Comparison of ENCODE assay signal across 1 cellular context in the genomic region with DNA sequence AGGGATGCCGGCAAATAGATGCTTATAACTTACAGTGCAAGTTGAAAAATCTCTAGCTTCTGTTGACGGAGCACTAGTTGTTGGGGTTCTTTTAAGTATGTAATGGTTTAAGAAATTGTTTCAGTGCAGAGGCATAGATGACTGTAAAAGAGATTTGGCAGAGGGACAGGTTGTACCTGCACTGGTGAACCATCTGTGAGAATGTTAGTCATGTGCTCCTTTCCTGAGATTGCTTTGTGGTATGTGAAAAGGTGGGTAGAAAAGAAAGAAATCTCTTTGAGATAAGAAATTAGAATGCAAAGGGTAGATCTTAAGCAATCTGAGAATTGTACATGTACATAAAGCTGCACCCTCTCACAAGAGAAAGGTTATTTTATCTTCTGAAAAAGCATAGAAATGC.
TF ChIP-seq lines count a peak whose summit lies in the region.

No MANE protein-coding gene starts in this region.

TF ChIP-seq in HepG2, 621 proteins besides CTCF, POLR2A, EP300 and RAD21:
- TF ChIP-seq TARDBP (CRISPR knock-in tag; IDR thresholded peaks at IDR 0.05) (no peak), KDM3A (CRISPR knock-in tag; IDR thresholded peaks at IDR 0.05; ENCODE audit: low read depth) (no peak), SMYD3 (CRISPR knock-in tag; IDR thresholded peaks at IDR 0.05) (no peak), ZNF589 (CRISPR knock-in tag; conservative IDR thresholded peaks at IDR 0.05) (no peak), POGZ (CRISPR knock-in tag; IDR thresholded peaks at IDR 0.05) (no peak), MED8 (CRISPR knock-in tag; IDR thresholded peaks at IDR 0.05; ENCODE audit: insufficient replicate concordance) (no peak), ZNF737 (CRISPR knock-in tag; IDR thresholded peaks at IDR 0.05; ENCODE audit: borderline replicate concordance) (no peak), SNAI1 (CRISPR knock-in tag; IDR thresholded peaks at IDR 0.05; ENCODE audit: borderline replicate concordance) (no peak), RFXAP (CRISPR knock-in tag; IDR thresholded peaks at IDR 0.05; ENCODE audit: borderline replicate concordance) (no peak), FOXM1 (CRISPR knock-in tag; IDR thresholded peaks at IDR 0.05) (no peak), ZNF343 (CRISPR knock-in tag; IDR thresholded peaks at IDR 0.05) (no peak), ZFX (CRISPR knock-in tag; IDR thresholded peaks at IDR 0.05; ENCODE audit: low read depth) (no peak), RAD51 (IDR thresholded peaks at IDR 0.05; ENCODE audit: borderline replicate concordance) (no peak), TSC22D2 (CRISPR knock-in tag; IDR thresholded peaks at IDR 0.05; ENCODE audit: borderline replicate concordance) (no peak)
- TF ChIP-seq, protein P1, sequence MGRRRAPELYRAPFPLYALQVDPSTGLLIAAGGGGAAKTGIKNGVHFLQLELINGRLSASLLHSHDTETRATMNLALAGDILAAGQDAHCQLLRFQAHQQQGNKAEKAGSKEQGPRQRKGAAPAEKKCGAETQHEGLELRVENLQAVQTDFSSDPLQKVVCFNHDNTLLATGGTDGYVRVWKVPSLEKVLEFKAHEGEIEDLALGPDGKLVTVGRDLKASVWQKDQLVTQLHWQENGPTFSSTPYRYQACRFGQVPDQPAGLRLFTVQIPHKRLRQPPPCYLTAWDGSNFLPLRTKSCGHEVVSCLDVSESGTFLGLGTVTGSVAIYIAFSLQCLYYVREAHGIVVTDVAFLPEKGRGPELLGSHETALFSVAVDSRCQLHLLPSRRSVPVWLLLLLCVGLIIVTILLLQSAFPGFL (CRISPR knock-in tag; IDR thresholded peaks at IDR 0.05): no peak
- TF ChIP-seq, protein P2, sequence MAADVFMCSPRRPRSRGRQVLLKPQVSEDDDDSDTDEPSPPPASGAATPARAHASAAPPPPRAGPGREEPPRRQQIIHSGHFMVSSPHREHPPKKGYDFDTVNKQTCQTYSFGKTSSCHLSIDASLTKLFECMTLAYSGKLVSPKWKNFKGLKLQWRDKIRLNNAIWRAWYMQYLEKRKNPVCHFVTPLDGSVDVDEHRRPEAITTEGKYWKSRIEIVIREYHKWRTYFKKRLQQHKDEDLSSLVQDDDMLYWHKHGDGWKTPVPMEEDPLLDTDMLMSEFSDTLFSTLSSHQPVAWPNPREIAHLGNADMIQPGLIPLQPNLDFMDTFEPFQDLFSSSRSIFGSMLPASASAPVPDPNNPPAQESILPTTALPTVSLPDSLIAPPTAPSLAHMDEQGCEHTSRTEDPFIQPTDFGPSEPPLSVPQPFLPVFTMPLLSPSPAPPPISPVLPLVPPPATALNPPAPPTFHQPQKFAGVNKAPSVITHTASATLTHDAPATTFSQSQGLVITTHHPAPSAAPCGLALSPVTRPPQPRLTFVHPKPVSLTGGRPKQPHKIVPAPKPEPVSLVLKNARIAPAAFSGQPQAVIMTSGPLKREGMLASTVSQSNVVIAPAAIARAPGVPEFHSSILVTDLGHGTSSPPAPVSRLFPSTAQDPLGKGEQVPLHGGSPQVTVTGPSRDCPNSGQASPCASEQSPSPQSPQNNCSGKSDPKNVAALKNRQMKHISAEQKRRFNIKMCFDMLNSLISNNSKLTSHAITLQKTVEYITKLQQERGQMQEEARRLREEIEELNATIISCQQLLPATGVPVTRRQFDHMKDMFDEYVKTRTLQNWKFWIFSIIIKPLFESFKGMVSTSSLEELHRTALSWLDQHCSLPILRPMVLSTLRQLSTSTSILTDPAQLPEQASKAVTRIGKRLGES (CRISPR knock-in tag; IDR thresholded peaks at IDR 0.05; ENCODE audit: borderline replicate concordance): no peak
- TF ChIP-seq, protein P3, sequence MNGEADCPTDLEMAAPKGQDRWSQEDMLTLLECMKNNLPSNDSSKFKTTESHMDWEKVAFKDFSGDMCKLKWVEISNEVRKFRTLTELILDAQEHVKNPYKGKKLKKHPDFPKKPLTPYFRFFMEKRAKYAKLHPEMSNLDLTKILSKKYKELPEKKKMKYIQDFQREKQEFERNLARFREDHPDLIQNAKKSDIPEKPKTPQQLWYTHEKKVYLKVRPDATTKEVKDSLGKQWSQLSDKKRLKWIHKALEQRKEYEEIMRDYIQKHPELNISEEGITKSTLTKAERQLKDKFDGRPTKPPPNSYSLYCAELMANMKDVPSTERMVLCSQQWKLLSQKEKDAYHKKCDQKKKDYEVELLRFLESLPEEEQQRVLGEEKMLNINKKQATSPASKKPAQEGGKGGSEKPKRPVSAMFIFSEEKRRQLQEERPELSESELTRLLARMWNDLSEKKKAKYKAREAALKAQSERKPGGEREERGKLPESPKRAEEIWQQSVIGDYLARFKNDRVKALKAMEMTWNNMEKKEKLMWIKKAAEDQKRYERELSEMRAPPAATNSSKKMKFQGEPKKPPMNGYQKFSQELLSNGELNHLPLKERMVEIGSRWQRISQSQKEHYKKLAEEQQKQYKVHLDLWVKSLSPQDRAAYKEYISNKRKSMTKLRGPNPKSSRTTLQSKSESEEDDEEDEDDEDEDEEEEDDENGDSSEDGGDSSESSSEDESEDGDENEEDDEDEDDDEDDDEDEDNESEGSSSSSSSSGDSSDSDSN (CRISPR knock-in tag; IDR thresholded peaks at IDR 0.05): no peak
